In the genomic region with DNA sequence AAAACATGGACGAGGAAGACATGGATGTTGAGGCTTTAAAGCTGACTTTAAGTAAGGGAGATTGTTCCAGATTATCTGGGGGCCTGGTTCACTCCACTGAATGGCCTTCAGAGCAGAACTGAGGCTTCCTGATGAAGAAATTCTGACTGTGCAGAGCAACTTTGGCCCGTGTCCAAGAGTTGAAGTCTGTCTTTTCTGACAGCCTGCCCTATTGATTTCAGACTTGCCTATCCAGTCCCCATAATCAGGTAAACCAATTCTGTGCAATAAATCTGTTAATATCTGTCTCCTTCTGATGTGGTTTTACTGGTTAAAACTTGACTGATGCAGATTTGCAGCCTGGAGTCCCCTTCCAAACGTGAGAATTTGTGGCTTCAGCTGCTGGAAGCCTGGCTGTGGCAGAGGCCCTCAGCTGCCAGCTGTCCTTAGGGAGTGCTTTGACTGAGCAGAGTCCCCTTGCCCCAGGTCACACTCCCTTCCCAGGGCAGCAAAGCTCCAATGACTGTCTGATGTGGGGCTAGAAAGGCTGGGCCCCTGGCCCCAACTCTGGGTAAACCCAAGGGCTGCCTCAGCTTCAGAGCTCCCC, we compare ENCODE assay signal across 10 cellular contexts.
DNase-seq lines count a peak whose midpoint lies in the region; ATAC-seq and TF ChIP-seq lines count a peak whose summit lies in the region.
"Had no signal": no experiment of that assay in that cellular context is flagged by ENCODE, and none has a peak within 500 bp of the region (broad histone marks: within the 10 kb centered on the region; RNA-seq: fewer than 3 reads in every experiment).

No MANE protein-coding gene starts in this region.

- POLR2A ChIA-PET in PC-9 (lab: Charles Lee; ENCODE audit: unreplicated experiment), result no interaction called here

- H3K36me3 ChIP-seq in PC-9 (ENCODE audit: low read depth), result no peaks in the 10 kb centered on the region
- no peaks in the 10 kb centered on the region for H3K36me3 ChIP-seq in testis (ENCODE audit: low read depth, missing control alignments)

- H3K27ac ChIP-seq in PC-9 (no peak overlapping the region), testis (no peak overlapping the region)

- no peak for DNase-seq in activated naive CD4-positive, alpha-beta T cell treated with anti-CD3 and anti-CD28 coated beads, Interleukin-2, amount 50 U/mL, for 72 hours (ENCODE audit: low spot score in 2 of 2)
- DNase-seq in activated naive CD4-positive, alpha-beta T cell (lab: John Stamatoyannopoulos, UW), result no peak
- DNase-seq in PC-9 (peak; percentile 15 to 67), glomerular visceral epithelial cell (ENCODE audit: extremely low spot score) (peak; percentile 38), testis (peak; percentile 61), UCSD-AML1 (lab: John Stamatoyannopoulos, UW; ENCODE audit: unreplicated experiment) (no peak), AG08395 (ENCODE audit: low spot score) (no peak)

- no peak for TF ChIP-seq CTCF in PC-9 (conservative IDR thresholded peaks at IDR 0.05)
- no peak for TF ChIP-seq CTCF in testis (IDR thresholded peaks at IDR 0.05)

- peaks cover 4% of the 10 kb centered on the region; the same call in 1 of the 2 replicates for H3F3A ChIP-seq in PC-9 (ENCODE audit: insufficient read depth, low read depth)

- no peaks in the 10 kb centered on the region for H3K79me2 ChIP-seq in PC-9 (ENCODE audit: low read depth)

- intact Hi-C loops in PC-9 (cut with micrococcal nuclease; ENCODE audit: unreplicated experiment), result no loop called here
- intact Hi-C loops in testis (cut with DNase I; ENCODE audit: low total_unique reads), result no loop called here

- 0 out of 2 replicates have a peak overlapping the region, but pooled peaks have one; percentile 3 for H3K4me2 ChIP-seq in PC-9

- no peak overlapping the region for H3K4me3 ChIP-seq in PC-9
- no peak overlapping the region for H3K4me3 ChIP-seq in testis

- H2AFZ ChIP-seq in PC-9, result no peak overlapping the region

- H3K27ac Mint-ChIP-seq in activated naive CD4-positive, alpha-beta T cell treated with anti-CD3 and anti-CD28 coated beads, Interleukin-2, amount 50 U/mL, for 72 hours, result peak overlapping the region; percentile 25 to 33
- H3K27ac Mint-ChIP-seq: T-helper 1 cell treated with Interleukin-12 subunit alpha and Interleukin-12 subunit beta and Interleukin-4 antibody, amounts not matched to agents 30 μg/mL and 1 μg/mL, for 36 hours had no signal

- no peaks in the 10 kb centered on the region for H4K20me1 ChIP-seq in PC-9 (ENCODE audit: insufficient read depth)

- TF ChIP-seq POLR2A in testis (IDR thresholded peaks at IDR 0.05), result no peak

- 50 to 62% methylated on average over 3 of the region's 3 CpGs for WGBS in testis, 2 donors

- no peaks in the 10 kb centered on the region for H3K9me2 ChIP-seq in PC-9 (ENCODE audit: insufficient read depth)

- H3K4me1 ChIP-seq in PC-9 (replicated peaks; ENCODE audit: insufficient read depth) (peaks cover 46% of the 10 kb centered on the region), testis (peaks cover 3% of the 10 kb centered on the region)

- H3K27me3 ChIP-seq in PC-9 (ENCODE audit: insufficient read depth, low read depth), result no peaks in the 10 kb centered on the region
- H3K27me3 ChIP-seq in testis, result no peaks in the 10 kb centered on the region

- ATAC-seq in activated naive CD4-positive, alpha-beta T cell treated with anti-CD3 and anti-CD28 coated beads, Interleukin-2, amount 50 U/mL, for 72 hours, result peak in 1 of 2 donors; percentile 29
- ATAC-seq in HG02973 (IDR thresholded peaks at IDR 0.05; ENCODE audit: unreplicated experiment), result no peak

- no TSS peak for BruUV-seq in PC-9 (replicated peaks; lab: Mats Ljungman, UMichigan)

- no peaks in the 10 kb centered on the region for H3K9me3 ChIP-seq in PC-9 (ENCODE audit: insufficient read depth, low read depth)
- H3K9me3 ChIP-seq in testis, result no peaks in the 10 kb centered on the region

- CTCF ChIA-PET in PC-9 (lab: Charles Lee), result no interaction called here

- no peaks in the 10 kb centered on the region for H3K9me3 Mint-ChIP-seq in activated naive CD4-positive, alpha-beta T cell treated with anti-CD3 and anti-CD28 coated beads, Interleukin-2, amount 50 U/mL, for 72 hours
- H3K9me3 Mint-ChIP-seq: CD8-positive, alpha-beta memory T cell; T-helper 1 cell treated with Interleukin-12 subunit alpha and Interleukin-12 subunit beta and Interleukin-4 antibody, amounts not matched to agents 30 μg/mL and 1 μg/mL, for 36 hours had no signal

- no peaks in the 10 kb centered on the region for H3K36me3 Mint-ChIP-seq in activated naive CD4-positive, alpha-beta T cell treated with anti-CD3 and anti-CD28 coated beads, Interleukin-2, amount 50 U/mL, for 72 hours
- H3K36me3 Mint-ChIP-seq: CD8-positive, alpha-beta memory T cell had no signal

Comparison
In these comparisons a context has a peak if more than half of its experiments do, and no peak if none do; other contexts are left out.
1. DNase-seq: peak in PC-9 (2 of 2), glomerular visceral epithelial cell (single experiment) and testis (single experiment); none in activated naive CD4-positive, alpha-beta T cell treated with anti-CD3 and anti-CD28 coated beads, Interleukin-2, amount 50 U/mL, for 72 hours (0 of 2), activated naive CD4-positive, alpha-beta T cell (0 of 4), UCSD-AML1 (single experiment) and AG08395 (single experiment).